9 cellular contexts compared by ENCODE assay signal in the genomic region with DNA sequence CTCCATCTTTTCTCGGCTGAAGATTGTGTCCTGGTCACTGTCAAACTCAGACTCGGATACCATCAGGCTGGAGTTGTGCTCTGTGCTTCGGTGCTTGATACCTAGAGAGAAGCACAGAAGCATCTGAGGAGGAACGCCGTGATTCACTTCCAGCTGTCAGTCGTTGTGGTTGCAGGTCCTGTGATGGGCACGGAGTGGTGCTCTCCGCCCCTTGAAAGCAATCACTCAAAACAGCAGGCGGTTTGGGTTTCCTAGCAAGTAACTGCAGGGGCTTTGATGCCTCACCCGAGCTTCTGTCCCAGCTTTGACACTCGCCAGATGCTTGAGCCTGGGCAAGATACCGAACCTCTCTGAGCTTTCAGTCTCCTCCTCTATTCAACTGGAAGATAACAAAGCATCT. TPM values are rescaled to one million over a fixed set of nuclear protein-coding genes. Genes with fewer than 3 reads are reported as not detected.
DNase-seq lines count a peak whose midpoint lies in the region; ATAC-seq and TF ChIP-seq lines count a peak whose summit lies in the region.
"Had no signal": no experiment of that assay in that cellular context is flagged by ENCODE, and none has a peak within 500 bp of the region (broad histone marks: within the 10 kb centered on the region; RNA-seq: fewer than 3 reads in every experiment).

No MANE protein-coding gene starts in this region.

- H3K36me3 Mint-ChIP-seq in activated T-helper 1 cell treated with anti-CD3 and anti-CD28 coated beads, Interleukin-12 subunit alpha, Interleukin-12 subunit beta, Interleukin-2, Interleukin-4 antibody, amounts not matched to agents 30 ng/mL and 10 ng/mL and 1 ng/mL, durations not matched to agents 14 hours and 24 hours and 36 hours (ENCODE audit: low read depth) = no peaks in the 10 kb centered on the region

- TF ChIP-seq CTCF in adrenal gland (IDR thresholded peaks at IDR 0.05) = no peak

- no peaks in the 10 kb centered on the region for H3K27me3 ChIP-seq in adrenal gland

- no peak overlapping the region for H3K27ac Mint-ChIP-seq in activated T-helper 1 cell treated with anti-CD3 and anti-CD28 coated beads, Interleukin-12 subunit alpha, Interleukin-12 subunit beta, Interleukin-2, Interleukin-4 antibody, amounts not matched to agents 30 ng/mL and 10 ng/mL and 1 ng/mL, durations not matched to agents 14 hours and 24 hours and 36 hours

- DNase-seq in NCI-H69 (lab: John Stamatoyannopoulos, UW) (peak; percentile 68), sciatic nerve (ENCODE audit: low spot score) (no peak), adrenal gland (no peak)
- DNase-seq in activated T-helper 1 cell treated with anti-CD3 and anti-CD28 coated beads, Interleukin-12 subunit alpha, Interleukin-12 subunit beta, Interleukin-2, Interleukin-4 antibody, amounts not matched to agents 30 ng/mL and 10 ng/mL and 1 ng/mL, durations not matched to agents 14 hours and 24 hours and 36 hours (ENCODE audit: low spot score) = peak; percentile 12
- DNase-seq in stimulated activated CD4-positive, alpha-beta T cell treated with anti-CD3 and anti-CD28 coated beads, Interleukin-1b, Interleukin-23, amount 100 ng/mL, for 48 hours = peak; percentile 53

- no peaks in the 10 kb centered on the region for H3K9me3 Mint-ChIP-seq in activated T-helper 1 cell treated with anti-CD3 and anti-CD28 coated beads, Interleukin-12 subunit alpha, Interleukin-12 subunit beta, Interleukin-2, Interleukin-4 antibody, amounts not matched to agents 30 ng/mL and 10 ng/mL and 1 ng/mL, durations not matched to agents 14 hours and 24 hours and 36 hours

- H3K4me3 ChIP-seq in adrenal gland = no peak overlapping the region

- H3K4me3 Mint-ChIP-seq in activated T-helper 1 cell treated with anti-CD3 and anti-CD28 coated beads, Interleukin-12 subunit alpha, Interleukin-12 subunit beta, Interleukin-2, Interleukin-4 antibody, amounts not matched to agents 30 ng/mL and 10 ng/mL and 1 ng/mL, durations not matched to agents 14 hours and 24 hours and 36 hours = no peak overlapping the region

- intact Hi-C loops in activated T-helper 1 cell treated with anti-CD3 and anti-CD28 coated beads, Interleukin-12 subunit alpha, Interleukin-12 subunit beta, Interleukin-2, Interleukin-4 antibody, amounts not matched to agents 30 ng/mL and 10 ng/mL and 1 ng/mL, durations not matched to agents 14 hours and 24 hours and 36 hours (cut with micrococcal nuclease) = no loop called here
- intact Hi-C loops in sciatic nerve (cut with DNase I) (no loop called here), adrenal gland (cut with DNase I) (no loop called here)

- H3K9me3 ChIP-seq in adrenal gland (replicated peaks in 1 of 3) = no peaks in the 10 kb centered on the region

- ATAC-seq in GM18870 (IDR thresholded peaks at IDR 0.05; ENCODE audit: unreplicated experiment) (peak; percentile 73), HG02763 (IDR thresholded peaks at IDR 0.05; ENCODE audit: unreplicated experiment) (no peak), HG03175 (IDR thresholded peaks at IDR 0.05; ENCODE audit: unreplicated experiment) (no peak), sciatic nerve (no peak)
- ATAC-seq: HCT116 had no signal

- H3K36me3 ChIP-seq in adrenal gland (replicated peaks in 1 of 2) = no peaks in the 10 kb centered on the region

- peaks cover 6% of the 10 kb centered on the region for H3K4me1 Mint-ChIP-seq in activated T-helper 1 cell treated with anti-CD3 and anti-CD28 coated beads, Interleukin-12 subunit alpha, Interleukin-12 subunit beta, Interleukin-2, Interleukin-4 antibody, amounts not matched to agents 30 ng/mL and 10 ng/mL and 1 ng/mL, durations not matched to agents 14 hours and 24 hours and 36 hours (ENCODE audit: low read depth)

- TF ChIP-seq POLR2A in adrenal gland (IDR thresholded peaks at IDR 0.05) = no peak

- no peaks in the 10 kb centered on the region for H3K4me1 ChIP-seq in adrenal gland (replicated peaks in 1 of 2)

- H3K27ac ChIP-seq in adrenal gland = no peak overlapping the region

- 32 to 64% (median 55%) methylated on average over 10 to 12 of the region's 12 CpGs for WGBS in adrenal gland, 4 donors

- H3K27me3 Mint-ChIP-seq in activated T-helper 1 cell treated with anti-CD3 and anti-CD28 coated beads, Interleukin-12 subunit alpha, Interleukin-12 subunit beta, Interleukin-2, Interleukin-4 antibody, amounts not matched to agents 30 ng/mL and 10 ng/mL and 1 ng/mL, durations not matched to agents 14 hours and 24 hours and 36 hours (ENCODE audit: insufficient read depth) = peaks cover 6% of the 10 kb centered on the region

RNA-seq across cellular contexts. Expression of a gene that starts 52.5 kb away (rescaled TPM):
- total RNA-seq in activated T-helper 1 cell treated with anti-CD3 and anti-CD28 coated beads, Interleukin-12 subunit alpha, Interleukin-12 subunit beta, Interleukin-2, Interleukin-4 antibody, amounts not matched to agents 30 ng/mL and 10 ng/mL and 1 ng/mL, durations not matched to agents 14 hours and 24 hours and 36 hours = 11.3 and 11.9 TPM in 2 replicates
- total RNA-seq in sciatic nerve (19.3 TPM), adrenal gland (10 to 100 TPM in 5 of 8 donors, 1 to 10 TPM in 3; 6.6 to 23.1 (median 12.2) TPM)
- 10 to 100 TPM in 1 of 3 donors, 1 to 10 TPM in 2; 3.2 to 14.2 (median 4.7) TPM for polyA plus RNA-seq in adrenal gland

RNA-seq across cellular contexts. Expression of a gene that starts 57.9 kb away (rescaled TPM):
- total RNA-seq in activated T-helper 1 cell treated with anti-CD3 and anti-CD28 coated beads, Interleukin-12 subunit alpha, Interleukin-12 subunit beta, Interleukin-2, Interleukin-4 antibody, amounts not matched to agents 30 ng/mL and 10 ng/mL and 1 ng/mL, durations not matched to agents 14 hours and 24 hours and 36 hours = 0.22 and 0.39 TPM in 2 replicates
- total RNA-seq in sciatic nerve (4.9 TPM), adrenal gland (1 to 10 TPM in 4 of 8 donors, under 1 TPM in 4; 0.43 to 1.8 (median 1.0) TPM)
- 1 to 10 TPM in 1 of 3 donors, under 1 TPM in 2; 0.34 to 1.0 (median 0.88) TPM for polyA plus RNA-seq in adrenal gland

Comparison
In these comparisons a context has a peak if more than half of its experiments do, and no peak if none do; other contexts are left out.
1. DNase-seq: peak in NCI-H69 (single experiment), activated T-helper 1 cell treated with anti-CD3 and anti-CD28 coated beads, Interleukin-12 subunit alpha, Interleukin-12 subunit beta, Interleukin-2, Interleukin-4 antibody, amounts not matched to agents 30 ng/mL and 10 ng/mL and 1 ng/mL, durations not matched to agents 14 hours and 24 hours and 36 hours (single experiment) and stimulated activated CD4-positive, alpha-beta T cell treated with anti-CD3 and anti-CD28 coated beads, Interleukin-1b, Interleukin-23, amount 100 ng/mL, for 48 hours (single experiment); none in sciatic nerve (single experiment) and adrenal gland (0 of 7).